9 cellular contexts compared by ENCODE assay signal in the genomic region with DNA sequence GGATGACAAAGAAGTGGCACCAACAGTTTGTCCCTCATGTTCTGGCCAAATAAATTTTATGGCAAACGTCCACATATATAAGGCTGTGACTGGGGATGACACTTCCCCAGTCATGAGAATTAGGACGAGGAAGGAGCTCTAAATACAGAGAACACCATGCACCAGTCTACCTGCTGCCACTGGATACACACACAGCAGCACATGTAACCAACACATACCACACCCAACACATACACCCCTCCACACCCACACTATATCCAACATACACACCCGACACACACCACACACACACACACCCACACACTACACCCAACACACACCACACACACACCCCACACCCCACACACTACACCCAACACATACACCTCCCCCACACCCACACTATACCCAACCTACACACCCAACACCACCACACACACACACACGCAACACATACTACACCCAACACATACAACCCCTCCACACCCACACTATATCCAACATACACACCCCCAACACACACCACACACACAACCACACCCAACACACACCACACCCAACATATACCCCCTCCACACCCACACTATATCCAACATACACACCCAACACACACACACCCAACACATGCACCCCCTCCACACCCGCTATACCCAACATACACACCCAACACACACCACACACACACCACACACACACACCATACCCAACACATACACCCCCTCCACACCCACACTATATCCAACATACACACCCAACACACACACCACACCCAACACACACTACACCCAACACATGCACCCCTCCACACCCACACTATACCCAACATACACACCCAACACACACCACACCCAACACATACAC.
A peak's percentile ranks its signal among the peaks of the same experiment; 100 is the strongest.
DNase-seq lines count a peak whose midpoint lies in the region; ATAC-seq and TF ChIP-seq lines count a peak whose summit lies in the region.
"Had no signal": no experiment of that assay in that cellular context is flagged by ENCODE, and none has a peak within 500 bp of the region (broad histone marks: within the 10 kb centered on the region; RNA-seq: fewer than 3 reads in every experiment).

No MANE protein-coding gene starts in this region.

- peaks cover 46% of the 10 kb centered on the region for H3K4me1 Mint-ChIP-seq in activated CD8-positive, alpha-beta memory T cell treated with anti-CD3 and anti-CD28 coated beads, Interleukin-2, amount 10 ng/mL, durations not matched to agents 7 days and 5 days

- peak overlapping the region; percentile 71 for H3K27ac Mint-ChIP-seq in activated CD8-positive, alpha-beta memory T cell treated with anti-CD3 and anti-CD28 coated beads, Interleukin-2, amount 10 ng/mL, durations not matched to agents 7 days and 5 days

- no peak overlapping the region for H3K4me3 ChIP-seq in upper lobe of left lung
- H3K4me3 ChIP-seq: breast epithelium had no signal

- 73 to 74% methylated on average over 5 of the region's 5 CpGs for WGBS in upper lobe of left lung, 2 donors

- intact Hi-C loops in left ventricle myocardium superior (cut with micrococcal nuclease): no loop called here

- no peak for DNase-seq in activated CD8-positive, alpha-beta memory T cell treated with anti-CD3 and anti-CD28 coated beads, Interleukin-2, amount 10 ng/mL, durations not matched to agents 7 days and 5 days
- DNase-seq in activated CD8-positive, alpha-beta memory T cell treated with anti-CD3 and anti-CD28 coated beads, Interleukin-2, amount 50 U/mL, for 4 hours: no peak
- no peak for DNase-seq in left ventricle myocardium superior
- DNase-seq in upper lobe of left lung: no peak
- no peak for DNase-seq in NCI-H526 treated with DMSO at 0.1 percent for 48 hours (lab: John Stamatoyannopoulos, UW)
- no peak for DNase-seq in germinal center (ENCODE audit: low spot score)

- H3K27ac ChIP-seq in upper lobe of left lung: peak overlapping the region; percentile 20 to 72 (median 69)

- no peaks in the 10 kb centered on the region for H3K9me3 Mint-ChIP-seq in activated CD8-positive, alpha-beta memory T cell treated with anti-CD3 and anti-CD28 coated beads, Interleukin-2, amount 10 ng/mL, durations not matched to agents 7 days and 5 days (ENCODE audit: low read depth)

- H3K4me3 Mint-ChIP-seq in activated CD8-positive, alpha-beta memory T cell treated with anti-CD3 and anti-CD28 coated beads, Interleukin-2, amount 10 ng/mL, durations not matched to agents 7 days and 5 days: no peak overlapping the region

- no peaks in the 10 kb centered on the region for H3K27me3 ChIP-seq in upper lobe of left lung
- H3K27me3 ChIP-seq: breast epithelium had no signal

- peaks cover 0 to 40% (median 14%) of the 10 kb centered on the region in 4 donors for H3K36me3 ChIP-seq in upper lobe of left lung
- H3K36me3 ChIP-seq: breast epithelium had no signal

- no peaks in the 10 kb centered on the region for H3K27me3 Mint-ChIP-seq in activated CD8-positive, alpha-beta memory T cell treated with anti-CD3 and anti-CD28 coated beads, Interleukin-2, amount 10 ng/mL, durations not matched to agents 7 days and 5 days

- H3K4me1 ChIP-seq in upper lobe of left lung: peaks cover 26 to 44% (median 35%) of the 10 kb centered on the region in 4 donors
- H3K4me1 ChIP-seq: breast epithelium had no signal

- no peak for TF ChIP-seq POLR2A in upper lobe of left lung (IDR thresholded peaks at IDR 0.05)

- no peaks in the 10 kb centered on the region for H3K9me3 ChIP-seq in upper lobe of left lung
- H3K9me3 ChIP-seq: breast epithelium had no signal

- ATAC-seq in activated CD8-positive, alpha-beta memory T cell treated with anti-CD3 and anti-CD28 coated beads, Interleukin-2, amount 10 ng/mL, durations not matched to agents 7 days and 5 days: no peak
- ATAC-seq in HG03280 (IDR thresholded peaks at IDR 0.05; ENCODE audit: unreplicated experiment): peak; percentile 22
- peak; percentile 72 for ATAC-seq in left ventricle myocardium superior
- ATAC-seq in upper lobe of left lung (ENCODE audit: low FRiP score in 2 of 2): no peak
- ATAC-seq in HG02973 (IDR thresholded peaks at IDR 0.05; ENCODE audit: unreplicated experiment): no peak

- no peak for TF ChIP-seq EP300 in upper lobe of left lung (IDR thresholded peaks at IDR 0.05)

- CTCF ChIA-PET in activated CD8-positive, alpha-beta memory T cell treated with anti-CD3 and anti-CD28 coated beads, Interleukin-2, amount 10 ng/mL, durations not matched to agents 7 days and 5 days (lab: Charles Lee): interaction anchor here (1.8 kb wide), 1 partner anchor 57 kb away, joined by 9 read pairs; no protein-coding TSS in a partner anchor

- H3K36me3 Mint-ChIP-seq in activated CD8-positive, alpha-beta memory T cell treated with anti-CD3 and anti-CD28 coated beads, Interleukin-2, amount 10 ng/mL, durations not matched to agents 7 days and 5 days: peaks cover 3% of the 10 kb centered on the region

- TF ChIP-seq CTCF in upper lobe of left lung (IDR thresholded peaks at IDR 0.05): no peak

Comparison
In these comparisons a context has a peak if more than half of its experiments do, and no peak if none do; other contexts are left out.
1. ATAC-seq: peak in HG03280 (single experiment) and left ventricle myocardium superior (single experiment); none in activated CD8-positive, alpha-beta memory T cell treated with anti-CD3 and anti-CD28 coated beads, Interleukin-2, amount 10 ng/mL, durations not matched to agents 7 days and 5 days (single experiment), upper lobe of left lung (0 of 2) and HG02973 (single experiment).